Comparison of ENCODE assay signal across 25 cellular contexts in genomic region chr17:45920083-45920482, GRCh38.
"Had no signal": no experiment of that assay in that cellular context is flagged by ENCODE, and none has a peak within 500 bp of the region (broad histone marks: within the 10 kb centered on the region; RNA-seq: fewer than 3 reads in every experiment).

No MANE protein-coding gene starts in this region.

- H3K4me3 Mint-ChIP-seq: memory B cell; naive B cell; natural killer cell; nephron progenitor cell; neural progenitor cell; stimulated activated effector memory CD8-positive, alpha-beta T cell treated with anti-CD3 and anti-CD28 coated beads, Interleukin-12 subunit alpha, Interleukin-12 subunit beta, amount 100 ng/mL, for 72 hours; stimulated activated naive CD8-positive, alpha-beta T cell treated with anti-CD3 and anti-CD28 coated beads, Interleukin-15, Interleukin-2, amounts not matched to agents 100 ng/mL and 50 ng/mL, for 24 hours had no signal

- H3K27ac ChIP-seq: heart right ventricle, hepatocyte, left ventricle myocardium inferior, neural progenitor cell, ovary, spleen, testis, thyroid gland, transverse colon, upper lobe of left lung, vagina had no signal

- H3K9me3 Mint-ChIP-seq: memory B cell; naive B cell; natural killer cell; nephron progenitor cell; neural progenitor cell; stimulated activated effector memory CD8-positive, alpha-beta T cell treated with anti-CD3 and anti-CD28 coated beads, Interleukin-12 subunit alpha, Interleukin-12 subunit beta, amount 100 ng/mL, for 72 hours; stimulated activated naive CD8-positive, alpha-beta T cell treated with anti-CD3 and anti-CD28 coated beads, Interleukin-15, Interleukin-2, amounts not matched to agents 100 ng/mL and 50 ng/mL, for 24 hours had no signal

- H3K4me3 ChIP-seq: heart right ventricle, hepatocyte, left ventricle myocardium inferior, neural progenitor cell, ovary, spleen, testis, thyroid gland, transverse colon, upper lobe of left lung, vagina had no signal

- H3K9me3 ChIP-seq: heart right ventricle, left ventricle myocardium inferior, ovary, spleen, testis, thyroid gland, transverse colon, upper lobe of left lung, vagina had no signal

- DNase-seq: heart right ventricle; islet precursor cell; left ventricle myocardium inferior; naive B cell; natural killer cell; nephron progenitor cell; ovary; retina; right cardiac atrium; small intestine; spleen; stimulated activated CD4-positive, alpha-beta T cell treated with anti-CD3 and anti-CD28 coated beads, Interleukin-4, amount 100 ng/mL, for 24 hours; stimulated activated naive CD4-positive, alpha-beta T cell; testis; thyroid gland; transverse colon; upper lobe of left lung had no signal

- ATAC-seq: right cardiac atrium; sciatic nerve; stimulated activated effector memory CD8-positive, alpha-beta T cell treated with anti-CD3 and anti-CD28 coated beads, Interleukin-12 subunit alpha, Interleukin-12 subunit beta, amount 100 ng/mL, for 72 hours had no signal

- H3K27ac Mint-ChIP-seq: memory B cell; naive B cell; natural killer cell; nephron progenitor cell; neural progenitor cell; progenitor cell of endocrine pancreas; stimulated activated effector memory CD8-positive, alpha-beta T cell treated with anti-CD3 and anti-CD28 coated beads, Interleukin-12 subunit alpha, Interleukin-12 subunit beta, amount 100 ng/mL, for 72 hours; stimulated activated naive CD8-positive, alpha-beta T cell treated with anti-CD3 and anti-CD28 coated beads, Interleukin-15, Interleukin-2, amounts not matched to agents 100 ng/mL and 50 ng/mL, for 24 hours had no signal

- H3K27me3 ChIP-seq: heart right ventricle, neural progenitor cell, ovary, testis, thyroid gland, transverse colon, upper lobe of left lung, vagina had no signal

- H3K36me3 Mint-ChIP-seq: memory B cell; natural killer cell; neural progenitor cell; stimulated activated effector memory CD8-positive, alpha-beta T cell treated with anti-CD3 and anti-CD28 coated beads, Interleukin-12 subunit alpha, Interleukin-12 subunit beta, amount 100 ng/mL, for 72 hours had no signal

- H3K4me2 ChIP-seq: hepatocyte, neural progenitor cell had no signal

- H3K9ac ChIP-seq: neural progenitor cell had no signal

- H2AFZ ChIP-seq: hepatocyte, neural progenitor cell had no signal

- H3K4me1 Mint-ChIP-seq: naive B cell; natural killer cell; stimulated activated effector memory CD8-positive, alpha-beta T cell treated with anti-CD3 and anti-CD28 coated beads, Interleukin-12 subunit alpha, Interleukin-12 subunit beta, amount 100 ng/mL, for 72 hours had no signal

- H3K4me1 ChIP-seq: heart right ventricle, left ventricle myocardium inferior, neural progenitor cell, spleen, testis, thyroid gland, transverse colon had no signal

- H3K36me3 ChIP-seq: heart right ventricle, left ventricle myocardium inferior, neural progenitor cell, ovary, spleen, thyroid gland, transverse colon, upper lobe of left lung, vagina had no signal
